ENCODE assay signal across 9 cellular contexts in the genomic region with DNA sequence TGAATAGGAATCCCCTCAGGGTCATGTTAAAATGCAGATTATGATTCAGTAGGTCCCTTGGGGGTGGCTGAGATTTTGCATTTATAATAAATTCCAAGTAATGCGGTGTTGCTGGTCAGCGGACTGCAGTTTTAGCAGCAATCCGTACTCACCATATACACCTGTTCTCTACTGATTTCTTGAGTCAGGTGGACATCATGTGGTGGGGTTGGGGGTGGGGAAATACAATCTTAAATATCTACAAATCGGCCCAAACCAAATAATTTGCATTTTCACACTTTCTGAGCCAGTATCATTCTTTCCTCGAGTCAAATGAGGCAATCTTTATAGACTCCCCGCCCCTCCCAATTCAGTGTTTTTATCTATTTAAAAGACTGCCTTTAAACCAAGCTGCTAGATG. TPM values are rescaled to one million over a fixed set of nuclear protein-coding genes. Genes with fewer than 3 reads are reported as not detected.
A peak's percentile ranks its signal among the peaks of the same experiment; 100 is the strongest.
DNase-seq lines count a peak whose midpoint lies in the region; ATAC-seq, FAIRE-seq and TF ChIP-seq lines count a peak whose summit lies in the region.
"Had no signal": no experiment of that assay in that cellular context is flagged by ENCODE, and none has a peak within 500 bp of the region (broad histone marks: within the 10 kb centered on the region; RNA-seq: fewer than 3 reads in every experiment).

No MANE protein-coding gene starts in this region.

- in situ Hi-C loops in Panc1 (cut with HindIII; ENCODE audit: low pct_unique_long_range_greater_than_20kb, low sequenced_read_pairs), result no loop called here

- H3K9ac ChIP-seq in rectal smooth muscle tissue (ENCODE audit: low read length), result no peak overlapping the region

- DNase-seq in GM12891 (ENCODE audit: insufficient read length, low spot score) (no peak), Panc1 (ENCODE audit: low read depth, low spot score) (no peak), esophagus muscularis mucosa (ENCODE audit: extremely low spot score) (no peak), mesenteric fat pad (ENCODE audit: low spot score) (no peak), substantia nigra (lab: John Stamatoyannopoulos, UW) (no peak), NCI-H146 (lab: John Stamatoyannopoulos, UW) (no peak), NCI-H446 treated with DMSO at 0.1 percent for 48 hours (lab: John Stamatoyannopoulos, UW) (no peak)
- DNase-seq: hippocampal formation had no signal

- intact Hi-C loops in Panc1 (cut with micrococcal nuclease; ENCODE audit: unreplicated experiment), result no loop called here
- intact Hi-C loops in esophagus muscularis mucosa (cut with DNase I), result loop anchor here (10.0 kb wide), 2 partner anchors 168 to 392 kb away; a partner anchor contains a TSS

- POLR2A ChIA-PET in Panc1 (lab: Charles Lee), result no interaction called here

- H3K9me3 ChIP-seq in Panc1 (ENCODE audit: control insufficient read depth, insufficient read depth, low read depth, low read length) (no peaks in the 10 kb centered on the region), esophagus muscularis mucosa (no peaks in the 10 kb centered on the region)

- H3K27me3 ChIP-seq in Panc1 (ENCODE audit: control insufficient read depth, insufficient read depth, low read length), result no peaks in the 10 kb centered on the region
- H3K27me3 ChIP-seq in esophagus muscularis mucosa, result no peaks in the 10 kb centered on the region
- H3K27me3 ChIP-seq in rectal smooth muscle tissue (ENCODE audit: control insufficient read depth, insufficient read depth, low read length), result no peaks in the 10 kb centered on the region

- peak overlapping the region; percentile 67 for H3K27ac ChIP-seq in Panc1 (ENCODE audit: low read length)
- H3K27ac ChIP-seq in esophagus muscularis mucosa (replicated peaks in 1 of 4), result peak overlapping the region in 3 of 4 donors; percentile 81 to 88 (median 83)
- H3K27ac ChIP-seq in rectal smooth muscle tissue (ENCODE audit: low read depth, low read length), result no peak overlapping the region
- H3K27ac ChIP-seq in substantia nigra (ENCODE audit: low read depth, low read length, poor library complexity, severe bottlenecking), result no peak overlapping the region

- no peak for FAIRE-seq in GM12891 (lab: Jason Lieb, UNC)

- no peak for TF ChIP-seq EP300 in esophagus muscularis mucosa (IDR thresholded peaks at IDR 0.05)

- H3K36me3 ChIP-seq in Panc1 (ENCODE audit: control insufficient read depth, insufficient read depth, low read length) (no peaks in the 10 kb centered on the region), esophagus muscularis mucosa (peaks cover 0 to under 1% (median 0%) of the 10 kb centered on the region in 4 donors), rectal smooth muscle tissue (ENCODE audit: control insufficient read depth, insufficient read depth, low read length) (no peaks in the 10 kb centered on the region)

- no peak for TF ChIP-seq POLR2A in GM12891 (IDR thresholded peaks at IDR 0.05; ENCODE audit: low read depth, low read length)
- TF ChIP-seq POLR2A in esophagus muscularis mucosa (IDR thresholded peaks at IDR 0.05; ENCODE audit: low read depth), result no peak

- ATAC-seq in Panc1, result no peak

- CTCF ChIA-PET in Panc1 (lab: Charles Lee), result no interaction called here

- H3K4me1 ChIP-seq in Panc1 (ENCODE audit: control insufficient read depth, insufficient read depth, low read length) (peaks cover 3% of the 10 kb centered on the region; the same call in 1 of the 2 replicates), esophagus muscularis mucosa (peaks cover 5 to 23% (median 20%) of the 10 kb centered on the region in 4 donors), rectal smooth muscle tissue (ENCODE audit: control insufficient read depth, insufficient read depth, low read length) (peaks cover 3% of the 10 kb centered on the region)

- no TSS peak for BruUV-seq in Panc1 (replicated peaks; lab: Mats Ljungman, UMichigan)

- 64% methylated on average over 6 of the region's 6 CpGs for WGBS in esophagus muscularis mucosa

- no peak for TF ChIP-seq CTCF in Panc1 (IDR thresholded peaks at IDR 0.05)
- TF ChIP-seq CTCF in esophagus muscularis mucosa (IDR thresholded peaks at IDR 0.05), result no peak

- peak overlapping the region; percentile 87 to 94 for H3K4me3 ChIP-seq in Panc1 (ENCODE audit: low read depth in 2 of 2, low read length in 2 of 2)
- peak overlapping the region; percentile 78 to 85 (median 84) for H3K4me3 ChIP-seq in esophagus muscularis mucosa
- H3K4me3 ChIP-seq in rectal smooth muscle tissue (ENCODE audit: low read length), result peak overlapping the region; percentile 96

TF ChIP-seq in GM12891, 5 proteins besides CTCF, POLR2A, EP300 and RAD21:
- TF ChIP-seq POU2F2 (IDR thresholded peaks at IDR 0.05; ENCODE audit: low read depth, low read length) (0 out of 2 replicates have a peak, but pooled peaks have one; percentile 30), SPI1 (IDR thresholded peaks at IDR 0.05; ENCODE audit: low read depth, low read length) (no peak)

RNA-seq across cellular contexts. Expression of a gene that starts 0.9 kb away (rescaled TPM):
- 2.6 TPM for polyA plus RNA-seq in GM12891 (2012; ENCODE audit: low read depth, missing spikeins)
- total RNA-seq in Panc1 (2021; ENCODE audit: unreplicated experiment) (4.0 TPM), esophagus muscularis mucosa (10 to 100 TPM; 16.2 to 34.5 (median 20.4) TPM), mesenteric fat pad (7.3 TPM)
- polyA plus RNA-seq in Panc1 (2012; ENCODE audit: insufficient read length), result 1.9 TPM

Comparison
In these comparisons a context has a peak if more than half of its experiments do, and no peak if none do; other contexts are left out.
1. H3K27ac ChIP-seq: peak in Panc1 (single experiment) and esophagus muscularis mucosa (3 of 4); none in rectal smooth muscle tissue (single experiment) and substantia nigra (single experiment).
2. Peak in every context shown above with its lines, with median percentiles within 50 percentile points of each other: H3K4me3 ChIP-seq.